Comparison of ENCODE assay signal across 11 cellular contexts in genomic region chr14:57493467-57494181, GRCh38. TPM values are rescaled to one million over a fixed set of nuclear protein-coding genes. Genes with fewer than 3 reads are reported as not detected.
DNase-seq lines count a peak whose midpoint lies in the region; ATAC-seq and TF ChIP-seq lines count a peak whose summit lies in the region.
"Had no signal": no experiment of that assay in that cellular context is flagged by ENCODE, and none has a peak within 500 bp of the region (broad histone marks: within the 10 kb centered on the region; RNA-seq: fewer than 3 reads in every experiment).

CCDC198 (minus strand) TSS chr14:57493857; CDS start chr14:57493715, 142 bp downstream.

- H3K36me3 ChIP-seq in PC-3 (ENCODE audit: low read depth, low read length) (no peaks in the 10 kb centered on the region), lower lobe of right lung (no peaks in the 10 kb centered on the region)

- no peaks in the 10 kb centered on the region for H4K20me1 ChIP-seq in PC-3 (ENCODE audit: low read length)

- H3F3A ChIP-seq in PC-3 (ENCODE audit: low read length, unreplicated experiment), result no peaks in the 10 kb centered on the region

- POLR2A ChIA-PET in PC-3 (lab: Charles Lee; ENCODE audit: unreplicated experiment), result no interaction called here

- no peaks in the 10 kb centered on the region for H3K9me3 ChIP-seq in PC-3 (ENCODE audit: low read length)
- H3K9me3 ChIP-seq in lower lobe of right lung, result no peaks in the 10 kb centered on the region

- peak; percentile 44 for DNase-seq in Daoy (ENCODE audit: low read depth)
- DNase-seq in epithelial cell of proximal tubule (ENCODE audit: low read depth), result peak; percentile 99
- no peak for DNase-seq in cardiac septum (ENCODE audit: low spot score)
- DNase-seq in germinal center (ENCODE audit: low spot score), result no peak
- no peak for DNase-seq in PC-3
- no peak for DNase-seq in lower lobe of right lung
- DNase-seq: CD4-positive, alpha-beta memory T cell had no signal

- peaks cover 62% of the 10 kb centered on the region for H3K27me3 ChIP-seq in PC-3 (ENCODE audit: low read length)
- no peaks in the 10 kb centered on the region for H3K27me3 ChIP-seq in lower lobe of right lung (ENCODE audit: low read depth)

- no TSS peak for BruUV-seq in PC-3 (replicated peaks; lab: Mats Ljungman, UMichigan)

- H3K27ac ChIP-seq in PC-3 (ENCODE audit: low read length), result no peak within 1 kb of the TSS
- H3K27ac ChIP-seq in lower lobe of right lung, result no peak within 1 kb of the TSS

- H3K4me2 ChIP-seq in PC-3 (ENCODE audit: low read length), result no peak within 1 kb of the TSS

- H3K4me3 ChIP-seq in epithelial cell of proximal tubule (ENCODE audit: low read depth, low read length), result peak within 1 kb of the TSS; percentile 62
- H3K4me3 ChIP-seq in PC-3 (ENCODE audit: low read length), result no peak within 1 kb of the TSS
- no peak within 1 kb of the TSS for H3K4me3 ChIP-seq in lower lobe of right lung

- no peak within 1 kb of the TSS for H3K9ac ChIP-seq in PC-3 (ENCODE audit: low read length)

- TF ChIP-seq CTCF in epithelial cell of proximal tubule (conservative IDR thresholded peaks at IDR 0.05; ENCODE audit: low read depth, low read length) (no peak), PC-3 (conservative IDR thresholded peaks at IDR 0.05; ENCODE audit: low read depth, low read length) (no peak), lower lobe of right lung (IDR thresholded peaks at IDR 0.05) (no peak)

- H3K4me1 ChIP-seq in PC-3 (ENCODE audit: insufficient read depth, low read length) (no peaks in the 10 kb centered on the region), lower lobe of right lung (no peaks in the 10 kb centered on the region)

- no peak within 1 kb of the TSS for H2AFZ ChIP-seq in PC-3 (ENCODE audit: low read length)

- no peaks in the 10 kb centered on the region for H3K79me2 ChIP-seq in PC-3 (ENCODE audit: low read length)

- CTCF ChIA-PET in PC-3 (lab: Charles Lee), result no interaction called here

- ATAC-seq in GM21367 (IDR thresholded peaks at IDR 0.05; ENCODE audit: unreplicated experiment) (peak; percentile 60), HG03135 (IDR thresholded peaks at IDR 0.05; ENCODE audit: unreplicated experiment) (peak; percentile 74), PC-3 (no peak), lower lobe of right lung (no peak)

- intact Hi-C loops in cardiac septum (cut with DNase I), result no loop called here
- intact Hi-C loops in PC-3 (cut with micrococcal nuclease), result no loop called here
- intact Hi-C loops in lower lobe of right lung (cut with DNase I), result no loop called here

- no peaks in the 10 kb centered on the region for H3K9me2 ChIP-seq in PC-3 (replicated peaks; ENCODE audit: low read length)

RNA-seq across cellular contexts. Expression of gene CCDC198, which starts in this region (rescaled TPM):
- total RNA-seq in Daoy (2014; rRNA removed; shearing (Covaris generic)), result 0.46 TPM in 1 of 2 replicates, not detected in the other
- total RNA-seq in epithelial cell of proximal tubule, result 18.9 and 20.0 TPM in 2 replicates
- not detected for total RNA-seq in cardiac septum
- 0.15 and 3.3 TPM in 2 replicates for total RNA-seq in PC-3 (2014; rRNA removed)
- total RNA-seq in lower lobe of right lung, result not detected
- total RNA-seq: CD4-positive, alpha-beta memory T cell; fibroblast of lung; mononuclear cell had no signal

Comparison
In these comparisons a context has a peak if more than half of its experiments do, and no peak if none do; other contexts are left out.
1. Peak in DNase-seq in Daoy; RNA of the gene not detected or under 1 TPM.
2. ATAC-seq: peak in GM21367 (single experiment) and HG03135 (single experiment); none in PC-3 (single experiment) and lower lobe of right lung (0 of 2).